In genomic region chr16:50741225-50741807, GRCh38 we compare ENCODE assay signal across 8 cellular contexts. TPM values are rescaled to one million over a fixed set of nuclear protein-coding genes. Genes with fewer than 3 reads are reported as not detected.
A peak's percentile ranks its signal among the peaks of the same experiment; 100 is the strongest.
DNase-seq lines count a peak whose midpoint lies in the region; ATAC-seq, FAIRE-seq and TF ChIP-seq lines count a peak whose summit lies in the region.

No MANE protein-coding gene starts in this region.

- peak overlapping the region; percentile 80 for H3K4me3 ChIP-seq in CD8-positive, alpha-beta memory T cell (ENCODE audit: low read length)
- H3K4me3 ChIP-seq in adipocyte (ENCODE audit: low read length) (peak overlapping the region; percentile 83), kidney epithelial cell (ENCODE audit: low read depth, low read length) (peak overlapping the region; percentile 31), thoracic aorta (peak overlapping the region; percentile 96)

- peaks cover 5 to 37% (median 15%) of the 10 kb centered on the region in 3 donors for H3K36me3 Mint-ChIP-seq in CD8-positive, alpha-beta memory T cell

- TF ChIP-seq CTCF in kidney epithelial cell (IDR thresholded peaks at IDR 0.05; ENCODE audit: insufficient read depth, low read length, poor library complexity, severe bottlenecking), result no peak
- TF ChIP-seq CTCF in thoracic aorta (IDR thresholded peaks at IDR 0.05), result no peak

- CTCF ChIA-PET in CD8-positive, alpha-beta memory T cell (lab: Charles Lee), result interaction anchor here (0.7 to 3.1 kb wide), 13 partner anchors 22 to 716 kb away, joined by 3 to 29 read pairs (median 4); partner anchors contain the start of genes CNEP1R1 and SNX20

- H3K27me3 Mint-ChIP-seq in CD8-positive, alpha-beta memory T cell, result peaks cover 0 to 6% of the 10 kb centered on the region in 2 donors

- no peaks in the 10 kb centered on the region for H3K9me3 ChIP-seq in CD8-positive, alpha-beta memory T cell (ENCODE audit: low read length)
- H3K9me3 ChIP-seq in adipocyte (ENCODE audit: control insufficient read depth, low read length) (no peaks in the 10 kb centered on the region), thoracic aorta (no peaks in the 10 kb centered on the region)

- H3K9ac ChIP-seq in adipocyte (ENCODE audit: low read length), result peak overlapping the region; percentile 73

- H3K9me3 Mint-ChIP-seq in CD8-positive, alpha-beta memory T cell, result no peaks in the 10 kb centered on the region

- H3K27ac ChIP-seq in CD8-positive, alpha-beta memory T cell (ENCODE audit: low read depth, low read length), result peak overlapping the region; percentile 84
- H3K27ac ChIP-seq in thoracic aorta, result peak overlapping the region; percentile 31 to 64

- peak; percentile 0 for ATAC-seq in HG02588 (IDR thresholded peaks at IDR 0.05; ENCODE audit: unreplicated experiment)
- ATAC-seq in thoracic aorta (ENCODE audit: insufficient number of reproducible peaks, low FRiP score, low read depth), result no peak

- no peaks in the 10 kb centered on the region for H3K36me3 ChIP-seq in CD8-positive, alpha-beta memory T cell (ENCODE audit: insufficient read depth, low read length)
- no peaks in the 10 kb centered on the region for H3K36me3 ChIP-seq in adipocyte (ENCODE audit: control insufficient read depth, insufficient read depth, low read length, severe bottlenecking)
- H3K36me3 ChIP-seq in kidney epithelial cell (ENCODE audit: control insufficient read depth, insufficient read depth, low read length), result no peaks in the 10 kb centered on the region
- H3K36me3 ChIP-seq in thoracic aorta, result no peaks in the 10 kb centered on the region

- no peak for FAIRE-seq in RCC 7860 (lab: Jason Lieb, UNC)

- H3K4me1 Mint-ChIP-seq in CD8-positive, alpha-beta memory T cell, result peaks cover 41 to 47% (median 46%) of the 10 kb centered on the region in 3 donors

- H3K27ac Mint-ChIP-seq in CD8-positive, alpha-beta memory T cell, result peak overlapping the region; percentile 95 to 99 (median 98)

- H3K4me1 ChIP-seq in CD8-positive, alpha-beta memory T cell (ENCODE audit: insufficient read depth, low read length), result peaks cover 27% of the 10 kb centered on the region
- H3K4me1 ChIP-seq in adipocyte (ENCODE audit: control insufficient read depth, insufficient read depth, low read length), result peaks cover 27% of the 10 kb centered on the region
- H3K4me1 ChIP-seq in thoracic aorta (ENCODE audit: control insufficient read depth in 1 of 2, low read depth in 2 of 2), result peaks cover 16 to 36% of the 10 kb centered on the region in 2 donors

- H3K4me3 Mint-ChIP-seq in CD8-positive, alpha-beta memory T cell, result peak overlapping the region; percentile 82 to 94 (median 89)

- POLR2A ChIA-PET in CD8-positive, alpha-beta memory T cell (lab: Charles Lee), result interaction anchor here (0.5 to 1.3 kb wide), 12 partner anchors 10 to 467 kb away, joined by 3 to 11 read pairs (median 4); partner anchors contain the start of gene SNX20

- H3K27me3 ChIP-seq in CD8-positive, alpha-beta memory T cell (ENCODE audit: insufficient read depth, low read length, poor library complexity, severe bottlenecking), result no peaks in the 10 kb centered on the region
- H3K27me3 ChIP-seq in adipocyte (replicated peaks; ENCODE audit: control insufficient read depth, insufficient read depth, low read length), result no peaks in the 10 kb centered on the region
- peaks cover 3% of the 10 kb centered on the region for H3K27me3 ChIP-seq in kidney epithelial cell (ENCODE audit: control insufficient read depth, insufficient read depth, low read length)
- no peaks in the 10 kb centered on the region for H3K27me3 ChIP-seq in thoracic aorta (replicated peaks; ENCODE audit: insufficient read depth)

- no peak for DNase-seq in CD8-positive, alpha-beta memory T cell
- DNase-seq in adipocyte (ENCODE audit: low read depth), result peak; percentile 37
- DNase-seq in kidney epithelial cell (ENCODE audit: low read depth), result no peak
- no peak for DNase-seq in thoracic aorta (ENCODE audit: low spot score)
- DNase-seq in NCI-H1092 (lab: John Stamatoyannopoulos, UW), result no peak
- DNase-seq in NCI-H1105 treated with DMSO at 0.1 percent for 48 hours (lab: John Stamatoyannopoulos, UW), result no peak
- DNase-seq in RCC 7860 (ENCODE audit: low spot score), result no peak

RNA-seq across cellular contexts. Expression of gene CYLD, which starts 0.6 kb away (rescaled TPM):
- total RNA-seq in CD8-positive, alpha-beta memory T cell, result 100 to 1,000 TPM; 144 to 152 TPM
- 105 TPM for polyA plus RNA-seq in CD8-positive, alpha-beta memory T cell
- total RNA-seq in kidney epithelial cell, result 21.5 and 24.4 TPM in 2 replicates
- 10 to 100 TPM; 53.9 to 91.9 TPM for total RNA-seq in thoracic aorta

RNA-seq across cellular contexts. Expression of gene NOD2, which starts 47.9 kb away (rescaled TPM):
- 1 to 10 TPM; 1.8 TPM for total RNA-seq in CD8-positive, alpha-beta memory T cell
- 1.9 TPM for polyA plus RNA-seq in CD8-positive, alpha-beta memory T cell
- total RNA-seq in kidney epithelial cell (0.07 and 0.46 TPM in 2 replicates), thoracic aorta (10 to 100 TPM in 1 of 2 donors, 1 to 10 TPM in 1; 7.4 to 10.9 TPM)

Comparison
In these comparisons a context has a peak if more than half of its experiments do, and no peak if none do; other contexts are left out.
1. H3K4me3 ChIP-seq: peak in every context shown above with its lines; median percentile 96 in thoracic aorta; 83 in adipocyte; 80 in CD8-positive, alpha-beta memory T cell; 31 in kidney epithelial cell.